ENCODE assay signal across 13 cellular contexts in the genomic region with DNA sequence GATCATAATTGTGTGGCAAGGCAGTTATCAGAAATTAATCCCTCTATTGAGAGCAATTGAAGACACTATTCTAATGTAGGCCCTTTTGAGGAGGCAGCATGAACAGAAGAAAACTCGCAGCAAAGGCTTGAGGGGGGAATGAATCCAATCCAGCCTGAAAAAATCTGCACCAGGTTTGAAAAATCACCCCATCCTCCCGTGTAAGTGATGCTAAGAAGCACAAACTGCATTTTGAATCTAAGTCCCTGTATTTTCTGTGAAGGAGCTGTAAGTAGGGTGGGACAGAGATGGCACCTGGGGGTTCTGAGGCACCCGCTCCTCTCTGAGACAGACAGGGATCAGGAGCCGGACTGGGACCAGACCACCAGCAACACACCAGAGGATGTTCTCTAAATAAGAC. TPM values are rescaled to one million over a fixed set of nuclear protein-coding genes. Genes with fewer than 3 reads are reported as not detected.
A peak's percentile ranks its signal among the peaks of the same experiment; 100 is the strongest.
DNase-seq lines count a peak whose midpoint lies in the region; FAIRE-seq and TF ChIP-seq lines count a peak whose summit lies in the region.
"Had no signal": no experiment of that assay in that cellular context is flagged by ENCODE, and none has a peak within 500 bp of the region (broad histone marks: within the 10 kb centered on the region; RNA-seq: fewer than 3 reads in every experiment).

A gene (plus strand): TSS at position 241 of the 400 bp plus-strand sequence. CDS start 161 bp downstream, outside the sequence.

- no peaks in the 10 kb centered on the region for H3F3A ChIP-seq in smooth muscle cell (ENCODE audit: low read depth)

- H4K20me1 ChIP-seq in astrocyte (ENCODE audit: insufficient read depth, low read length) (no peaks in the 10 kb centered on the region), smooth muscle cell (ENCODE audit: low read depth) (no peaks in the 10 kb centered on the region)
- H4K20me1 ChIP-seq: BLaER1 treated with 17β-estradiol and CSF1 and Interleukin-3, amounts not matched to agents 10 nM and 100 nM had no signal

- H2AFZ ChIP-seq in astrocyte (ENCODE audit: low read depth, low read length) (peak within 1 kb of the TSS; percentile 65), mesenchymal stem cell (ENCODE audit: low read depth, low read length) (no peak within 1 kb of the TSS), smooth muscle cell (ENCODE audit: low read depth) (no peak within 1 kb of the TSS)

- no peak within 1 kb of the TSS for H3K4me3 Mint-ChIP-seq in astrocyte (ENCODE audit: unreplicated experiment)
- H3K4me3 Mint-ChIP-seq: T-cell had no signal

- H4K8ac ChIP-seq in mesenchymal stem cell (ENCODE audit: low read length): no peak within 1 kb of the TSS

- no peak within 1 kb of the TSS for H3K27ac Mint-ChIP-seq in astrocyte (ENCODE audit: unreplicated experiment)
- H3K27ac Mint-ChIP-seq: T-cell had no signal

- H3K36me3 ChIP-seq in astrocyte (ENCODE audit: insufficient read depth, low read length): no peaks in the 10 kb centered on the region
- H3K36me3 ChIP-seq in mesenchymal stem cell (ENCODE audit: control insufficient read depth in 1 of 2, insufficient read depth in 2 of 2, low read depth in 1 of 2, low read length in 2 of 2): no peaks in the 10 kb centered on the region
- no peaks in the 10 kb centered on the region for H3K36me3 ChIP-seq in smooth muscle cell (ENCODE audit: low read depth)
- H3K36me3 ChIP-seq: BLaER1 treated with 17β-estradiol and CSF1 and Interleukin-3, amounts not matched to agents 10 nM and 100 nM had no signal

- H3K4me3 ChIP-seq in astrocyte (ENCODE audit: insufficient read depth, low read depth, low read length) (no peak within 1 kb of the TSS), mesenchymal stem cell (ENCODE audit: insufficient read depth in 1 of 2, low read depth in 1 of 2, low read length in 2 of 2) (no peak within 1 kb of the TSS), smooth muscle cell (no peak within 1 kb of the TSS)
- H3K4me3 ChIP-seq: BLaER1 treated with 17β-estradiol and CSF1 and Interleukin-3, amounts not matched to agents 10 nM and 100 nM had no signal

- no peak within 1 kb of the TSS for H2BK5ac ChIP-seq in mesenchymal stem cell (ENCODE audit: low read depth, low read length, poor library complexity, severe bottlenecking)

- no peaks in the 10 kb centered on the region for H3K36me3 Mint-ChIP-seq in astrocyte (ENCODE audit: low read depth, unreplicated experiment)
- H3K36me3 Mint-ChIP-seq: T-cell had no signal

- 44% methylated on average over 4 of the region's 4 CpGs for WGBS in mesenchymal stem cell
- 56% methylated on average over 4 of the region's 4 CpGs for WGBS in smooth muscle cell (ENCODE audit: low lambda C conversion rate)

- no peak within 1 kb of the TSS for H3K4ac ChIP-seq in mesenchymal stem cell (ENCODE audit: low read depth in 1 of 2, low read length in 2 of 2)

- no peaks in the 10 kb centered on the region for H3K79me1 ChIP-seq in mesenchymal stem cell (replicated peaks; ENCODE audit: low read length, poor library complexity, severe bottlenecking)

- H3K27me3 ChIP-seq in astrocyte (ENCODE audit: insufficient read depth, low read length): no peaks in the 10 kb centered on the region
- no peaks in the 10 kb centered on the region for H3K27me3 ChIP-seq in mesenchymal stem cell (ENCODE audit: control insufficient read depth in 1 of 2, insufficient read depth in 1 of 2, low read length in 2 of 2)
- H3K27me3 ChIP-seq in smooth muscle cell (ENCODE audit: low read depth): peaks cover 5% of the 10 kb centered on the region
- H3K27me3 ChIP-seq: BLaER1 treated with 17β-estradiol and CSF1 and Interleukin-3, amounts not matched to agents 10 nM and 100 nM had no signal

- peak within 1 kb of the TSS; percentile 18 for H3K4me2 ChIP-seq in astrocyte (ENCODE audit: low read length)
- no peak within 1 kb of the TSS for H3K4me2 ChIP-seq in mesenchymal stem cell (ENCODE audit: low read length, poor library complexity, severe bottlenecking)
- no peak within 1 kb of the TSS for H3K4me2 ChIP-seq in smooth muscle cell
- H3K4me2 ChIP-seq: BLaER1 treated with 17β-estradiol and CSF1 and Interleukin-3, amounts not matched to agents 10 nM and 100 nM had no signal

- H3K27ac ChIP-seq in astrocyte (ENCODE audit: low read depth, low read length) (no peak within 1 kb of the TSS), mesenchymal stem cell (ENCODE audit: low read length, poor library complexity, severe bottlenecking) (no peak within 1 kb of the TSS), smooth muscle cell (ENCODE audit: low read depth) (no peak within 1 kb of the TSS)
- H3K27ac ChIP-seq: BLaER1 treated with 17β-estradiol and CSF1 and Interleukin-3, amounts not matched to agents 10 nM and 100 nM had no signal

- no peaks in the 10 kb centered on the region for H3K27me3 Mint-ChIP-seq in astrocyte (ENCODE audit: low read depth, unreplicated experiment)

- no peak within 1 kb of the TSS for H3K14ac ChIP-seq in mesenchymal stem cell (ENCODE audit: low read length in 2 of 2)

- no peak within 1 kb of the TSS for H3K9ac ChIP-seq in astrocyte (ENCODE audit: low read length)
- H3K9ac ChIP-seq in mesenchymal stem cell (ENCODE audit: low read length): peak within 1 kb of the TSS; percentile 48
- H3K9ac ChIP-seq in smooth muscle cell (ENCODE audit: low read depth): no peak within 1 kb of the TSS
- H3K9ac ChIP-seq: BLaER1 treated with 17β-estradiol and CSF1 and Interleukin-3, amounts not matched to agents 10 nM and 100 nM had no signal

- H3K23ac ChIP-seq in mesenchymal stem cell (ENCODE audit: low read length in 2 of 2): no peak within 1 kb of the TSS

- H3K79me2 ChIP-seq in astrocyte (ENCODE audit: insufficient read depth, low read length) (no peaks in the 10 kb centered on the region), smooth muscle cell (ENCODE audit: low read depth) (no peaks in the 10 kb centered on the region)

- no peak within 1 kb of the TSS for H2BK12ac ChIP-seq in mesenchymal stem cell (ENCODE audit: low read length in 2 of 2)

- DNase-seq in EH (ENCODE audit: low read depth) (peak; percentile 7), NCI-H1436 (lab: John Stamatoyannopoulos, UW) (peak; percentile 69), astrocyte (ENCODE audit: low read depth) (no peak), mesenchymal stem cell (no peak), Kasumi-1 (lab: John Stamatoyannopoulos, UW) (no peak), RPMI8226 (no peak), middle frontal gyrus (ENCODE audit: extremely low spot score, low spot score) (no peak), smooth muscle cell (lab: John Stamatoyannopoulos, UW; ENCODE audit: unreplicated experiment) (no peak)
- DNase-seq: stimulated activated naive CD8-positive, alpha-beta T cell treated with anti-CD3 and anti-CD28 coated beads, Interleukin-15, Interleukin-2, amounts not matched to agents 100 U/mL and 50 U/mL, for 24 hours; T-cell had no signal

- no peaks in the 10 kb centered on the region for H3K9me3 Mint-ChIP-seq in astrocyte (ENCODE audit: unreplicated experiment)
- H3K9me3 Mint-ChIP-seq: nephron, T-cell had no signal

- FAIRE-seq in astrocyte (lab: Jason Lieb, UNC): no peak
- FAIRE-seq: endometrium had no signal

- no peaks in the 10 kb centered on the region for H3K4me1 Mint-ChIP-seq in astrocyte (ENCODE audit: low read depth, unreplicated experiment)
- H3K4me1 Mint-ChIP-seq: nephron had no signal

- H3K9me3 ChIP-seq in astrocyte (ENCODE audit: insufficient read depth, low read depth, low read length): no peaks in the 10 kb centered on the region
- no peaks in the 10 kb centered on the region for H3K9me3 ChIP-seq in mesenchymal stem cell (ENCODE audit: control insufficient read depth, low read length)
- no peaks in the 10 kb centered on the region for H3K9me3 ChIP-seq in smooth muscle cell (replicated peaks; ENCODE audit: low read depth)
- H3K9me3 ChIP-seq: BLaER1 treated with 17β-estradiol and CSF1 and Interleukin-3, amounts not matched to agents 10 nM and 100 nM had no signal

- TF ChIP-seq CTCF in astrocyte (IDR thresholded peaks at IDR 0.05; ENCODE audit: insufficient read depth, low read depth, low read length) (no peak), smooth muscle cell (IDR thresholded peaks at IDR 0.05; ENCODE audit: borderline replicate concordance, insufficient read depth, poor library complexity, severe bottlenecking) (no peak)

- no peaks in the 10 kb centered on the region for H3K4me1 ChIP-seq in astrocyte (ENCODE audit: insufficient read depth, low read length)
- no peaks in the 10 kb centered on the region for H3K4me1 ChIP-seq in mesenchymal stem cell (ENCODE audit: control insufficient read depth, insufficient read depth, low read depth, low read length)
- H3K4me1 ChIP-seq in smooth muscle cell (ENCODE audit: low read depth): no peaks in the 10 kb centered on the region
- H3K4me1 ChIP-seq: BLaER1 treated with 17β-estradiol and CSF1 and Interleukin-3, amounts not matched to agents 10 nM and 100 nM had no signal

- no peak within 1 kb of the TSS for H2AK5ac ChIP-seq in mesenchymal stem cell (ENCODE audit: low read length, severe bottlenecking)

- no peak within 1 kb of the TSS for H4K91ac ChIP-seq in mesenchymal stem cell (ENCODE audit: low read length)

- no peak within 1 kb of the TSS for H2BK15ac ChIP-seq in mesenchymal stem cell (ENCODE audit: low read depth, poor library complexity, severe bottlenecking)

- H3K18ac ChIP-seq in mesenchymal stem cell (ENCODE audit: low read depth in 1 of 2, low read length in 2 of 2): no peak within 1 kb of the TSS

- no peak within 1 kb of the TSS for H2BK120ac ChIP-seq in mesenchymal stem cell (ENCODE audit: low read depth, low read length)

RNA-seq across cellular contexts. Expression of the gene that starts here (rescaled TPM):
- total RNA-seq in astrocyte (not detected in 2 replicates), smooth muscle cell (under 0.01 and 0.40 TPM in 2 replicates)
- polyA plus RNA-seq in mesenchymal stem cell (2013, experiment 1 of 2): not detected
- polyA plus RNA-seq in mesenchymal stem cell (2013, experiment 2 of 2): not detected
- polyA plus RNA-seq in smooth muscle cell: not detected in 2 replicates

Comparison
In these comparisons a context has a peak if more than half of its experiments do, and no peak if none do; other contexts are left out.
1. DNase-seq: peak in EH (single experiment) and NCI-H1436 (single experiment); none in astrocyte (single experiment), mesenchymal stem cell (single experiment), Kasumi-1 (0 of 2), RPMI8226 (single experiment), middle frontal gyrus (single experiment) and smooth muscle cell (single experiment).